1 cellular context compared by ENCODE assay signal in the genomic region with DNA sequence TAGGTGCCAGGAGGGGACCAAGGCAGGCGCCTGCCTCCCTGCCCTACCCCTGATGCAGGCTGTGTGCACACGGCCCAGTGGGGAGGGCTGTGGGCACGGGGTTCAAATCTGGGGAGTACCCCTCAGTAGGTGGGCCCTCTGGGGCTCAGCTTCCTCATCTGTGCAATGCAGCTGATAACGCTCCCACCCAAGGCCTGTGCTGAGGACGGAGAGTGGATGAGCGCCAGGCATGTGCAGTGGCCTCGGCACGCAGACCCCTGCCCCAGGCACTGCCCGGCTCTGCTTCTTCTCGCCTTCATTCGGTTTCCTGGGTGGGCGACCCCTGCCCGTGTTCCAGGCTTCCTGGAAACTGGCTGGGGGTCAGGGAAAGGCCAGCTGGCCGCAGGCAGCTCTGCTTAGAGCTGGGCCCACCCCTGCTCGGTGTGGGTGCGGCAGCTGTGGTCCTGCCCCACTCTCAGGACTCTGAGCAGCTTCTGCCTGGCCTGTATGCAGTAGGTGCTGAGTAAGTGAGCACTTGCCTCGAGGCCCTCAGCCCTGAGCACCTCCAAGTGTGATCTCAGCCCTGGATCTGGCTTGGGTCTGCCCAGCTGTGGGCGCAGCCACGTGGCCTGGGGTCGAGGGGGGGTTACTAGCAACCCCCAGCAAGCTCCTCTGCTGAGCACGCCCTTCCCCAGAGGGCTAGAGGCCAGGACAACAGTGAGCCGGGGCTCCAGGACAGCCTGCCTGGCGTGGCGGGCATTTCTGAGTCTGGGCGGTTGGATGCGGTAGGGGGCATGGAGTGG.
A peak's percentile ranks its signal among the peaks of the same experiment; 100 is the strongest.
TF ChIP-seq lines count a peak whose summit lies in the region.

No MANE protein-coding gene starts in this region.

TF ChIP-seq in HepG2, 621 proteins besides CTCF, POLR2A, EP300 and RAD21 (continued from another document and continues in another):
- TF ChIP-seq ZNF556 (CRISPR knock-in tag; IDR thresholded peaks at IDR 0.05; ENCODE audit: borderline replicate concordance), result no peak
- no peak for TF ChIP-seq TRIM24 (CRISPR knock-in tag; IDR thresholded peaks at IDR 0.05)
- no peak for TF ChIP-seq ZBTB21 (CRISPR knock-in tag; IDR thresholded peaks at IDR 0.05)
- TF ChIP-seq ZNF674 (CRISPR knock-in tag; IDR thresholded peaks at IDR 0.05; ENCODE audit: low read depth), result no peak
- TF ChIP-seq, protein P1, sequence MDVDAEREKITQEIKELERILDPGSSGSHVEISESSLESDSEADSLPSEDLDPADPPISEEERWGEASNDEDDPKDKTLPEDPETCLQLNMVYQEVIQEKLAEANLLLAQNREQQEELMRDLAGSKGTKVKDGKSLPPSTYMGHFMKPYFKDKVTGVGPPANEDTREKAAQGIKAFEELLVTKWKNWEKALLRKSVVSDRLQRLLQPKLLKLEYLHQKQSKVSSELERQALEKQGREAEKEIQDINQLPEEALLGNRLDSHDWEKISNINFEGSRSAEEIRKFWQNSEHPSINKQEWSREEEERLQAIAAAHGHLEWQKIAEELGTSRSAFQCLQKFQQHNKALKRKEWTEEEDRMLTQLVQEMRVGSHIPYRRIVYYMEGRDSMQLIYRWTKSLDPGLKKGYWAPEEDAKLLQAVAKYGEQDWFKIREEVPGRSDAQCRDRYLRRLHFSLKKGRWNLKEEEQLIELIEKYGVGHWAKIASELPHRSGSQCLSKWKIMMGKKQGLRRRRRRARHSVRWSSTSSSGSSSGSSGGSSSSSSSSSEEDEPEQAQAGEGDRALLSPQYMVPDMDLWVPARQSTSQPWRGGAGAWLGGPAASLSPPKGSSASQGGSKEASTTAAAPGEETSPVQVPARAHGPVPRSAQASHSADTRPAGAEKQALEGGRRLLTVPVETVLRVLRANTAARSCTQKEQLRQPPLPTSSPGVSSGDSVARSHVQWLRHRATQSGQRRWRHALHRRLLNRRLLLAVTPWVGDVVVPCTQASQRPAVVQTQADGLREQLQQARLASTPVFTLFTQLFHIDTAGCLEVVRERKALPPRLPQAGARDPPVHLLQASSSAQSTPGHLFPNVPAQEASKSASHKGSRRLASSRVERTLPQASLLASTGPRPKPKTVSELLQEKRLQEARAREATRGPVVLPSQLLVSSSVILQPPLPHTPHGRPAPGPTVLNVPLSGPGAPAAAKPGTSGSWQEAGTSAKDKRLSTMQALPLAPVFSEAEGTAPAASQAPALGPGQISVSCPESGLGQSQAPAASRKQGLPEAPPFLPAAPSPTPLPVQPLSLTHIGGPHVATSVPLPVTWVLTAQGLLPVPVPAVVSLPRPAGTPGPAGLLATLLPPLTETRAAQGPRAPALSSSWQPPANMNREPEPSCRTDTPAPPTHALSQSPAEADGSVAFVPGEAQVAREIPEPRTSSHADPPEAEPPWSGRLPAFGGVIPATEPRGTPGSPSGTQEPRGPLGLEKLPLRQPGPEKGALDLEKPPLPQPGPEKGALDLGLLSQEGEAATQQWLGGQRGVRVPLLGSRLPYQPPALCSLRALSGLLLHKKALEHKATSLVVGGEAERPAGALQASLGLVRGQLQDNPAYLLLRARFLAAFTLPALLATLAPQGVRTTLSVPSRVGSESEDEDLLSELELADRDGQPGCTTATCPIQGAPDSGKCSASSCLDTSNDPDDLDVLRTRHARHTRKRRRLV (CRISPR knock-in tag; IDR thresholded peaks at IDR 0.05), result no peak
- 0 out of 2 replicates have a peak, but pooled peaks have one; percentile 7 for TF ChIP-seq RXRA (CRISPR knock-in tag; IDR thresholded peaks at IDR 0.05)
- TF ChIP-seq ZNF432 (CRISPR knock-in tag; IDR thresholded peaks at IDR 0.05; ENCODE audit: borderline replicate concordance), result no peak
- peak; percentile 67; the same call in 1 of the 2 replicates for TF ChIP-seq ZNF343 (CRISPR knock-in tag; IDR thresholded peaks at IDR 0.05)
- TF ChIP-seq BRCA1 (CRISPR knock-in tag; IDR thresholded peaks at IDR 0.05), result no peak
- no peak for TF ChIP-seq RAD51 (IDR thresholded peaks at IDR 0.05; ENCODE audit: borderline replicate concordance)
- no peak for TF ChIP-seq PRPF4 (IDR thresholded peaks at IDR 0.05; ENCODE audit: low read depth, low read length, poor library complexity, severe bottlenecking)
- no peak for TF ChIP-seq MTF1 (CRISPR knock-in tag; IDR thresholded peaks at IDR 0.05)
- TF ChIP-seq, protein P2, sequence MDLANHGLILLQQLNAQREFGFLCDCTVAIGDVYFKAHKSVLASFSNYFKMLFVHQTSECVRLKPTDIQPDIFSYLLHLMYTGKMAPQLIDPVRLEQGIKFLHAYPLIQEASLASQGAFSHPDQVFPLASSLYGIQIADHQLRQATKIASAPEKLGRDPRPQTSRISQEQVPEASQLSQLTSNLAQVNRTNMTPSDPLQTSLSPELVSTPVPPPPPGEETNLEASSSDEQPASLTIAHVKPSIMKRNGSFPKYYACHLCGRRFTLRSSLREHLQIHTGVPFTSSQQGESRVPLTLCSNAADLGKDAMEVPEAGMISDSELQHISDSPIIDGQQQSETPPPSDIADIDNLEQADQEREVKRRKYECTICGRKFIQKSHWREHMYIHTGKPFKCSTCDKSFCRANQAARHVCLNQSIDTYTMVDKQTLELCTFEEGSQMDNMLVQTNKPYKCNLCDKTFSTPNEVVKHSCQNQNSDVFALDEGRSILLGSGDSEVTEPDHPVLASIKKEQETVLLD (CRISPR knock-in tag; IDR thresholded peaks at IDR 0.05; ENCODE audit: low read depth), result peak; percentile 45; the same call in 1 of the 2 replicates
- TF ChIP-seq, protein P3, sequence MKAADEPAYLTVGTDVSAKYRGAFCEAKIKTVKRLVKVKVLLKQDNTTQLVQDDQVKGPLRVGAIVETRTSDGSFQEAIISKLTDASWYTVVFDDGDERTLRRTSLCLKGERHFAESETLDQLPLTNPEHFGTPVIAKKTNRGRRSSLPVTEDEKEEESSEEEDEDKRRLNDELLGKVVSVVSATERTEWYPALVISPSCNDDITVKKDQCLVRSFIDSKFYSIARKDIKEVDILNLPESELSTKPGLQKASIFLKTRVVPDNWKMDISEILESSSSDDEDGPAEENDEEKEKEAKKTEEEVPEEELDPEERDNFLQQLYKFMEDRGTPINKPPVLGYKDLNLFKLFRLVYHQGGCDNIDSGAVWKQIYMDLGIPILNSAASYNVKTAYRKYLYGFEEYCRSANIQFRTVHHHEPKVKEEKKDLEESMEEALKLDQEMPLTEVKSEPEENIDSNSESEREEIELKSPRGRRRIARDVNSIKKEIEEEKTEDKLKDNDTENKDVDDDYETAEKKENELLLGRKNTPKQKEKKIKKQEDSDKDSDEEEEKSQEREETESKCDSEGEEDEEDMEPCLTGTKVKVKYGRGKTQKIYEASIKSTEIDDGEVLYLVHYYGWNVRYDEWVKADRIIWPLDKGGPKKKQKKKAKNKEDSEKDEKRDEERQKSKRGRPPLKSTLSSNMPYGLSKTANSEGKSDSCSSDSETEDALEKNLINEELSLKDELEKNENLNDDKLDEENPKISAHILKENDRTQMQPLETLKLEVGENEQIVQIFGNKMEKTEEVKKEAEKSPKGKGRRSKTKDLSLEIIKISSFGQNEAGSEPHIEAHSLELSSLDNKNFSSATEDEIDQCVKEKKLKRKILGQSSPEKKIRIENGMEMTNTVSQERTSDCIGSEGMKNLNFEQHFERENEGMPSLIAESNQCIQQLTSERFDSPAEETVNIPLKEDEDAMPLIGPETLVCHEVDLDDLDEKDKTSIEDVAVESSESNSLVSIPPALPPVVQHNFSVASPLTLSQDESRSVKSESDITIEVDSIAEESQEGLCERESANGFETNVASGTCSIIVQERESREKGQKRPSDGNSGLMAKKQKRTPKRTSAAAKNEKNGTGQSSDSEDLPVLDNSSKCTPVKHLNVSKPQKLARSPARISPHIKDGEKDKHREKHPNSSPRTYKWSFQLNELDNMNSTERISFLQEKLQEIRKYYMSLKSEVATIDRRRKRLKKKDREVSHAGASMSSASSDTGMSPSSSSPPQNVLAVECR (CRISPR knock-in tag; IDR thresholded peaks at IDR 0.05; ENCODE audit: borderline replicate concordance), result peak; percentile 4; the same call in 1 of the 2 replicates
- no peak for TF ChIP-seq KDM5B (CRISPR knock-in tag; IDR thresholded peaks at IDR 0.05; ENCODE audit: borderline replicate concordance)
- TF ChIP-seq, protein P4, sequence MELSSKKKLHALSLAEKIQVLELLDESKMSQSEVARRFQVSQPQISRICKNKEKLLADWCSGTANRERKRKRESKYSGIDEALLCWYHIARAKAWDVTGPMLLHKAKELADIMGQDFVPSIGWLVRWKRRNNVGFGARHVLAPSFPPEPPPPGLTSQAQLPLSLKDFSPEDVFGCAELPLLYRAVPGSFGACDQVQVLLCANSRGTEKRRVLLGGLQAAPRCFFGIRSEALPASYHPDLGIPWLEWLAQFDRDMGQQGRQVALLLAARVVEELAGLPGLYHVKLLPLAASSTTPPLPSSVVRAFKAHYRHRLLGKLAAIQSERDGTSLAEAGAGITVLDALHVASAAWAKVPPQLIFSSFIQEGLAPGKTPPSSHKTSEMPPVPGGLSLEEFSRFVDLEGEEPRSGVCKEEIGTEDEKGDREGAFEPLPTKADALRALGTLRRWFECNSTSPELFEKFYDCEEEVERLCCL (CRISPR knock-in tag; IDR thresholded peaks at IDR 0.05; ENCODE audit: borderline replicate concordance), result no peak
- TF ChIP-seq FOXC1 (CRISPR knock-in tag; IDR thresholded peaks at IDR 0.05; ENCODE audit: borderline replicate concordance), result 0 out of 2 replicates have a peak, but pooled peaks have one; percentile 11
- TF ChIP-seq, protein P5, sequence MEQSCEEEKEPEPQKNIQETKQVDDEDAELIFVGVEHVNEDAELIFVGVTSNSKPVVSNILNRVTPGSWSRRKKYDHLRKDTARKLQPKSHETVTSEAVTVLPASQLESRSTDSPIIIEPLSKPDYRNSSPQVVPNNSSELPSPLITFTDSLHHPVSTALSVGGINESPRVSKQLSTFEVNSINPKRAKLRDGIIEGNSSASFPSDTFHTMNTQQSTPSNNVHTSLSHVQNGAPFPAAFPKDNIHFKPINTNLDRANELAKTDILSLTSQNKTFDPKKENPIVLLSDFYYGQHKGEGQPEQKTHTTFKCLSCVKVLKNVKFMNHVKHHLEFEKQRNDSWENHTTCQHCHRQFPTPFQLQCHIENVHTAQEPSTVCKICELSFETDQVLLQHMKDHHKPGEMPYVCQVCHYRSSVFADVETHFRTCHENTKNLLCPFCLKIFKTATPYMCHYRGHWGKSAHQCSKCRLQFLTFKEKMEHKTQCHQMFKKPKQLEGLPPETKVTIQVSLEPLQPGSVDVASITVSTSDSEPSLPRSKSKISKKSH (CRISPR knock-in tag; IDR thresholded peaks at IDR 0.05; ENCODE audit: borderline replicate concordance), result no peak
- no peak for TF ChIP-seq GABPA (IDR thresholded peaks at IDR 0.05; ENCODE audit: low read depth, low read length)
- no peak for TF ChIP-seq GABPA (CRISPR knock-in tag; IDR thresholded peaks at IDR 0.05; ENCODE audit: low read depth)
- TF ChIP-seq, protein P6, sequence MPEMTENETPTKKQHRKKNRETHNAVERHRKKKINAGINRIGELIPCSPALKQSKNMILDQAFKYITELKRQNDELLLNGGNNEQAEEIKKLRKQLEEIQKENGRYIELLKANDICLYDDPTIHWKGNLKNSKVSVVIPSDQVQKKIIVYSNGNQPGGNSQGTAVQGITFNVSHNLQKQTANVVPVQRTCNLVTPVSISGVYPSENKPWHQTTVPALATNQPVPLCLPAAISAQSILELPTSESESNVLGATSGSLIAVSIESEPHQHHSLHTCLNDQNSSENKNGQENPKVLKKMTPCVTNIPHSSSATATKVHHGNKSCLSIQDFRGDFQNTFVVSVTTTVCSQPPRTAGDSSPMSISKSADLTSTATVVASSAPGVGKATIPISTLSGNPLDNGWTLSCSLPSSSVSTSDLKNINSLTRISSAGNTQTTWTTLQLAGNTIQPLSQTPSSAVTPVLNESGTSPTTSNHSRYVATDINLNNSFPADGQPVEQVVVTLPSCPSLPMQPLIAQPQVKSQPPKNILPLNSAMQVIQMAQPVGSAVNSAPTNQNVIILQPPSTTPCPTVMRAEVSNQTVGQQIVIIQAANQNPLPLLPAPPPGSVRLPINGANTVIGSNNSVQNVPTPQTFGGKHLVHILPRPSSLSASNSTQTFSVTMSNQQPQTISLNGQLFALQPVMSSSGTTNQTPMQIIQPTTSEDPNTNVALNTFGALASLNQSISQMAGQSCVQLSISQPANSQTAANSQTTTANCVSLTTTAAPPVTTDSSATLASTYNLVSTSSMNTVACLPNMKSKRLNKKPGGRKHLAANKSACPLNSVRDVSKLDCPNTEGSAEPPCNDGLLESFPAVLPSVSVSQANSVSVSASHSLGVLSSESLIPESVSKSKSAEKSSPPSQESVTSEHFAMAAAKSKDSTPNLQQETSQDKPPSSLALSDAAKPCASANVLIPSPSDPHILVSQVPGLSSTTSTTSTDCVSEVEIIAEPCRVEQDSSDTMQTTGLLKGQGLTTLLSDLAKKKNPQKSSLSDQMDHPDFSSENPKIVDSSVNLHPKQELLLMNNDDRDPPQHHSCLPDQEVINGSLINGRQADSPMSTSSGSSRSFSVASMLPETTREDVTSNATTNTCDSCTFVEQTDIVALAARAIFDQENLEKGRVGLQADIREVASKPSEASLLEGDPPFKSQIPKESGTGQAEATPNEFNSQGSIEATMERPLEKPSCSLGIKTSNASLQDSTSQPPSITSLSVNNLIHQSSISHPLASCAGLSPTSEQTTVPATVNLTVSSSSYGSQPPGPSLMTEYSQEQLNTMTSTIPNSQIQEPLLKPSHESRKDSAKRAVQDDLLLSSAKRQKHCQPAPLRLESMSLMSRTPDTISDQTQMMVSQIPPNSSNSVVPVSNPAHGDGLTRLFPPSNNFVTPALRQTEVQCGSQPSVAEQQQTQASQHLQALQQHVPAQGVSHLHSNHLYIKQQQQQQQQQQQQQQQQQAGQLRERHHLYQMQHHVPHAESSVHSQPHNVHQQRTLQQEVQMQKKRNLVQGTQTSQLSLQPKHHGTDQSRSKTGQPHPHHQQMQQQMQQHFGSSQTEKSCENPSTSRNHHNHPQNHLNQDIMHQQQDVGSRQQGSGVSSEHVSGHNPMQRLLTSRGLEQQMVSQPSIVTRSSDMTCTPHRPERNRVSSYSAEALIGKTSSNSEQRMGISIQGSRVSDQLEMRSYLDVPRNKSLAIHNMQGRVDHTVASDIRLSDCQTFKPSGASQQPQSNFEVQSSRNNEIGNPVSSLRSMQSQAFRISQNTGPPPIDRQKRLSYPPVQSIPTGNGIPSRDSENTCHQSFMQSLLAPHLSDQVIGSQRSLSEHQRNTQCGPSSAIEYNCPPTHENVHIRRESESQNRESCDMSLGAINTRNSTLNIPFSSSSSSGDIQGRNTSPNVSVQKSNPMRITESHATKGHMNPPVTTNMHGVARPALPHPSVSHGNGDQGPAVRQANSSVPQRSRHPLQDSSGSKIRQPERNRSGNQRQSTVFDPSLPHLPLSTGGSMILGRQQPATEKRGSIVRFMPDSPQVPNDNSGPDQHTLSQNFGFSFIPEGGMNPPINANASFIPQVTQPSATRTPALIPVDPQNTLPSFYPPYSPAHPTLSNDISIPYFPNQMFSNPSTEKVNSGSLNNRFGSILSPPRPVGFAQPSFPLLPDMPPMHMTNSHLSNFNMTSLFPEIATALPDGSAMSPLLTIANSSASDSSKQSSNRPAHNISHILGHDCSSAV (CRISPR knock-in tag; IDR thresholded peaks at IDR 0.05; ENCODE audit: borderline replicate concordance), result no peak
- no peak for TF ChIP-seq REPIN1 (CRISPR knock-in tag; IDR thresholded peaks at IDR 0.05; ENCODE audit: borderline replicate concordance, low read depth)
- no peak for TF ChIP-seq ZNF484 (CRISPR knock-in tag; IDR thresholded peaks at IDR 0.05; ENCODE audit: borderline replicate concordance, low read depth)
- TF ChIP-seq BORCS8-MEF2B (CRISPR knock-in tag; IDR thresholded peaks at IDR 0.05), result 0 out of 2 replicates have a peak, but pooled peaks have one; percentile 26
- no peak for TF ChIP-seq HOXA5 (CRISPR knock-in tag; IDR thresholded peaks at IDR 0.05)
- no peak for TF ChIP-seq KLF11 (CRISPR knock-in tag; IDR thresholded peaks at IDR 0.05)
- TF ChIP-seq, protein P7, sequence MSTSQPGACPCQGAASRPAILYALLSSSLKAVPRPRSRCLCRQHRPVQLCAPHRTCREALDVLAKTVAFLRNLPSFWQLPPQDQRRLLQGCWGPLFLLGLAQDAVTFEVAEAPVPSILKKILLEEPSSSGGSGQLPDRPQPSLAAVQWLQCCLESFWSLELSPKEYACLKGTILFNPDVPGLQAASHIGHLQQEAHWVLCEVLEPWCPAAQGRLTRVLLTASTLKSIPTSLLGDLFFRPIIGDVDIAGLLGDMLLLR (CRISPR knock-in tag; IDR thresholded peaks at IDR 0.05), result no peak
- TF ChIP-seq SNAPC2 (CRISPR knock-in tag; IDR thresholded peaks at IDR 0.05), result no peak
- TF ChIP-seq ZFY (CRISPR knock-in tag; IDR thresholded peaks at IDR 0.05), result no peak; the same call in 1 of the 2 replicates
- TF ChIP-seq TOPORS (CRISPR knock-in tag; IDR thresholded peaks at IDR 0.05), result no peak
